In genomic region chr11:65888163-65888814, GRCh38 we compare ENCODE assay signal across 9 cellular contexts. TPM values are rescaled to one million over a fixed set of nuclear protein-coding genes. Genes with fewer than 3 reads are reported as not detected.
DNase-seq lines count a peak whose midpoint lies in the region; ATAC-seq, FAIRE-seq and TF ChIP-seq lines count a peak whose summit lies in the region.
"Had no signal": no experiment of that assay in that cellular context is flagged by ENCODE, and none has a peak within 500 bp of the region (broad histone marks: within the 10 kb centered on the region; RNA-seq: fewer than 3 reads in every experiment).

Gene FIBP, minus strand, starts transcription at chr11:65888471. Its CDS starts 53 bp downstream, at chr11:65888418.

- H3K9me3 Mint-ChIP-seq in dendritic cell treated with granulocyte-macrophage colony-stimulating factor and Interleukin-4, amounts not matched to agents 40 ng/mL and 50 ng/mL, for 4 days: no peaks in the 10 kb centered on the region

- H3K4me2 ChIP-seq in HepG2 (ENCODE audit: low read depth, low read length): peak within 1 kb of the TSS; percentile 99

- peak; percentile 70 for FAIRE-seq in HepG2 (lab: Jason Lieb, UNC)
- FAIRE-seq: colon had no signal

- H3K36me3 ChIP-seq in HepG2 (replicated peaks in 1 of 2; ENCODE audit: control insufficient read depth in 1 of 2, insufficient read depth in 2 of 2, low read length in 2 of 2): peaks cover 4 to 16% of the 10 kb centered on the region in 2 experiments; a peak in 4 of 5 replicates

- H3K4me3 Mint-ChIP-seq in dendritic cell treated with granulocyte-macrophage colony-stimulating factor and Interleukin-4, amounts not matched to agents 40 ng/mL and 50 ng/mL, for 4 days: peak within 1 kb of the TSS; percentile 98

- peak; percentile 78; the same call in 1 of the 2 replicates for TF ChIP-seq RAD21 in HepG2 (CRISPR knock-in tag; IDR thresholded peaks at IDR 0.05)

- H4K20me1 ChIP-seq in HepG2 (ENCODE audit: insufficient read depth, low read length): no peaks in the 10 kb centered on the region

- peak within 1 kb of the TSS; percentile 58 for H3K27ac ChIP-seq in HepG2 (ENCODE audit: extremely low read length, insufficient read depth, low read length)

- peaks cover 5% of the 10 kb centered on the region for H3K79me2 ChIP-seq in HepG2 (ENCODE audit: insufficient read depth, low read length)

- H3K4me1 ChIP-seq in HepG2 (ENCODE audit: insufficient read depth, low read length): peaks cover 72% of the 10 kb centered on the region

- in situ Hi-C loops in HepG2 (cut with HindIII; ENCODE audit: extremely low pct_ligation_motif_present, low pct_unique_long_range_greater_than_20kb): no loop called here

- TF ChIP-seq CTCF in HepG2 (CRISPR knock-in tag; IDR thresholded peaks at IDR 0.05): peak; percentile 94

- H3K27me3 ChIP-seq in HepG2 (ENCODE audit: control insufficient read depth in 1 of 2, insufficient read depth in 2 of 2, low read length in 2 of 2): no peaks in the 10 kb centered on the region; a peak in 1 of 5 replicates

- peak within 1 kb of the TSS; percentile 85 for H2AFZ ChIP-seq in HepG2 (ENCODE audit: low read length)

- H3K36me3 Mint-ChIP-seq in dendritic cell treated with granulocyte-macrophage colony-stimulating factor and Interleukin-4, amounts not matched to agents 40 ng/mL and 50 ng/mL, for 4 days (ENCODE audit: low read depth): peaks cover 68% of the 10 kb centered on the region

- peak within 1 kb of the TSS; percentile 74 to 91 (median 87) for H3K4me3 ChIP-seq in HepG2 (replicated peaks in 1 of 3; ENCODE audit: insufficient read depth in 1 of 3, low read depth in 2 of 3, low read length in 3 of 3)

- DNase-seq in Ammon's horn (ENCODE audit: low spot score) (peak; percentile 98), GM19240 (ENCODE audit: insufficient read length, low spot score) (peak; percentile 97), NCI-H748 treated with DMSO at 0.1 percent for 48 hours (lab: John Stamatoyannopoulos, UW) (peak; percentile 93), HepG2 (ENCODE audit: low spot score) (peak; percentile 90)
- peak; percentile 91 to 95 for DNase-seq in activated CD4-positive, alpha-beta T cell treated with anti-CD3 and anti-CD28 coated beads, Interleukin-2, amount 50 U/mL, for 24 hours (ENCODE audit: low read depth in 1 of 2, low spot score in 1 of 2)
- DNase-seq in stimulated activated CD4-positive, alpha-beta T cell treated with anti-CD3 and anti-CD28 coated beads, Interleukin-2, amount 100 ng/mL, for 48 hours: peak; percentile 95 to 97

- POLR2A ChIA-PET in HepG2 (lab: Yijun Ruan, JAX): interaction anchor here (0.6 to 7.6 kb wide), 31 partner anchors 8 to 249 kb away, joined by 3 to 95 read pairs (median 5); partner anchors contain the start of genes BANF1, C11orf68, CFL1 and EFEMP2

- ATAC-seq in HG03565 (IDR thresholded peaks at IDR 0.05; ENCODE audit: unreplicated experiment): peak; percentile 31
- peak; percentile 74 for ATAC-seq in HepG2

- peaks cover 77% of the 10 kb centered on the region for H3K4me1 Mint-ChIP-seq in dendritic cell treated with granulocyte-macrophage colony-stimulating factor and Interleukin-4, amounts not matched to agents 40 ng/mL and 50 ng/mL, for 4 days (ENCODE audit: low read depth)

- WGBS in HepG2 (ENCODE audit: low lambda C conversion rate): 1% methylated on average over 18 of the region's 57 CpGs

- CTCF ChIA-PET in HepG2 (lab: Yijun Ruan, JAX; ENCODE audit: low intra/inter-chr PET ratio, low total read pairs): interaction anchor here (1.1 to 6.9 kb wide), 5 partner anchors 11 to 143 kb away, joined by 3 to 63 read pairs (median 4); no protein-coding TSS in a partner anchor

- TF ChIP-seq EP300 in HepG2 (IDR thresholded peaks at IDR 0.05; ENCODE audit: low read depth in 2 of 2, low read length in 2 of 2) (peak in 1 of 2 experiments; percentile 60; a peak in 1 of 4 replicates), HepG2 (CRISPR knock-in tag; IDR thresholded peaks at IDR 0.05; ENCODE audit: borderline replicate concordance) (no peak; the same call in 1 of the 2 replicates)

- no peaks in the 10 kb centered on the region for H3K27me3 Mint-ChIP-seq in dendritic cell treated with granulocyte-macrophage colony-stimulating factor and Interleukin-4, amounts not matched to agents 40 ng/mL and 50 ng/mL, for 4 days

- TF ChIP-seq POLR2A in HepG2 (IDR thresholded peaks at IDR 0.05; ENCODE audit: insufficient read depth in 1 of 2, low read depth in 2 of 2, low read length in 2 of 2): peak in 1 of 2 experiments; percentile 80; a peak in 2 of 4 replicates

- no TSS peak for BruUV-seq in HepG2 (replicated peaks; lab: Mats Ljungman, UMichigan)

- no peaks in the 10 kb centered on the region for H3K9me3 ChIP-seq in HepG2 (ENCODE audit: low read length)

- intact Hi-C loops in dendritic cell treated with granulocyte-macrophage colony-stimulating factor and Interleukin-4, amounts not matched to agents 40 ng/mL and 50 ng/mL, for 4 days (cut with micrococcal nuclease): loop anchor here (1.0 to 2.0 kb wide), 2 partner anchors 75 to 101 kb away; no protein-coding TSS in a partner anchor
- intact Hi-C loops in HepG2 (cut with micrococcal nuclease; ENCODE audit: unreplicated experiment): loop anchor here (1.0 to 5.0 kb wide), 4 partner anchors 29 to 101 kb away; partner anchors contain the start of genes CFL1 and SART1

- peak within 1 kb of the TSS; percentile 70 for H3K9ac ChIP-seq in HepG2 (ENCODE audit: insufficient read depth, low read depth, low read length)

- H3K27ac Mint-ChIP-seq in dendritic cell treated with granulocyte-macrophage colony-stimulating factor and Interleukin-4, amounts not matched to agents 40 ng/mL and 50 ng/mL, for 4 days: peak within 1 kb of the TSS; percentile 99

TF ChIP-seq in HepG2, 621 proteins besides CTCF, POLR2A, EP300 and RAD21 (continues in another document):
- TF ChIP-seq KAT2B (IDR thresholded peaks at IDR 0.05; ENCODE audit: borderline replicate concordance, low read depth, low read length): no peak
- peak; percentile 89 for TF ChIP-seq YY1 (IDR thresholded peaks at IDR 0.05; ENCODE audit: insufficient read depth, insufficient replicate concordance, low read depth, low read length)
- TF ChIP-seq ZBTB7B (CRISPR knock-in tag; IDR thresholded peaks at IDR 0.05): no peak
- TF ChIP-seq SRF (IDR thresholded peaks at IDR 0.05; ENCODE audit: low read depth, low read length): no peak
- TF ChIP-seq KDM3A (CRISPR knock-in tag; IDR thresholded peaks at IDR 0.05; ENCODE audit: low read depth): peak; percentile 25; the same call in 1 of the 2 replicates
- no peak; the same call in 1 of the 2 replicates for TF ChIP-seq MAF1 (CRISPR knock-in tag; IDR thresholded peaks at IDR 0.05; ENCODE audit: borderline replicate concordance)
- TF ChIP-seq MTA3 (CRISPR knock-in tag; IDR thresholded peaks at IDR 0.05): no peak
- TF ChIP-seq MTF2 (CRISPR knock-in tag; IDR thresholded peaks at IDR 0.05; ENCODE audit: borderline replicate concordance): peak; percentile 96
- TF ChIP-seq ZBTB39 (CRISPR knock-in tag; IDR thresholded peaks at IDR 0.05): peak; percentile 90

RNA-seq across cellular contexts. Expression of gene FIBP, which starts in this region (rescaled TPM):
- 62.1 and 66.0 TPM in 2 replicates for total RNA-seq in HepG2 (2016; rRNA removed; fragmentation: Illumina TruSeq; extraction: Trizol)
- 107 and 121 TPM in 2 replicates for total RNA-seq in HepG2 (2016; cell fraction: cytosol; rRNA removed; fragmentation: Illumina TruSeq; extraction: Trizol; ENCODE audit: low read depth)
- total RNA-seq in HepG2 (2016; cell fraction: insoluble cytoplasmic fraction; rRNA removed; fragmentation: Illumina TruSeq; extraction: Trizol): 58.2 and 62.9 TPM in 2 replicates
- total RNA-seq in HepG2 (2016; cell fraction: membrane; rRNA removed; fragmentation: Illumina TruSeq; extraction: Trizol): 102 and 112 TPM in 2 replicates
- 30.9 and 31.6 TPM in 2 replicates for total RNA-seq in HepG2 (2016; cell fraction: nucleus; rRNA removed; fragmentation: Illumina TruSeq; extraction: Trizol)
- polyA plus RNA-seq in HepG2 (2011; rRNA removed): 42.9 and 55.3 TPM in 2 replicates
- 42.7 and 69.1 TPM in 2 replicates for polyA plus RNA-seq in HepG2 (2011; cell fraction: cytosol; rRNA removed)
- polyA plus RNA-seq in HepG2 (2011; cell fraction: nucleus; rRNA removed): 93.3 and 102 TPM in 2 replicates
- polyA plus RNA-seq in HepG2 (2012): 30.4 and 30.7 TPM in 2 replicates
- polyA plus RNA-seq in HepG2 (2016; cell fraction: cytosol; fragmentation: Illumina TruSeq; extraction: Trizol; ENCODE audit: low read depth): 106 and 128 TPM in 2 replicates
- 57.7 and 68.5 TPM in 2 replicates for polyA plus RNA-seq in HepG2 (2016; cell fraction: insoluble cytoplasmic fraction; fragmentation: Illumina TruSeq; extraction: Trizol; ENCODE audit: low read depth)
- polyA plus RNA-seq in HepG2 (2016; cell fraction: membrane; fragmentation: Illumina TruSeq; extraction: Trizol; ENCODE audit: low read depth): 104 and 109 TPM in 2 replicates
- 53.2 and 59.2 TPM in 2 replicates for polyA plus RNA-seq in HepG2 (2016; cell fraction: nucleus; fragmentation: Illumina TruSeq; extraction: Trizol; ENCODE audit: insufficient read depth, low read depth)
- polyA minus RNA-seq in HepG2 (2011; rRNA and poly(A)+ RNA removed; ENCODE audit: low replicate concordance): 100 and 198 TPM in 2 replicates
- 30.7 and 31.3 TPM in 2 replicates for polyA minus RNA-seq in HepG2 (2011; cell fraction: cytosol; rRNA and poly(A)+ RNA removed)
- polyA minus RNA-seq in HepG2 (2011; cell fraction: nucleus; rRNA and poly(A)+ RNA removed): 25.2 and 39.5 TPM in 2 replicates

Comparison
In these comparisons a context has a peak if more than half of its experiments do, and no peak if none do; other contexts are left out.
1. Peak in every context shown above with its lines: DNase-seq, ATAC-seq, H3K4me3 ChIP-seq and H3K27ac ChIP-seq.